8 cellular contexts compared by ENCODE assay signal in genomic region chr21:44147108-44147507, GRCh38. TPM values are rescaled to one million over a fixed set of nuclear protein-coding genes. Genes with fewer than 3 reads are reported as not detected.
DNase-seq lines count a peak whose midpoint lies in the region; ATAC-seq, FAIRE-seq and TF ChIP-seq lines count a peak whose summit lies in the region.
"Not testable (repeated sequence)": the region's sequence is repeated elsewhere in the genome, so short reads cannot be mapped to it uniquely, and the experiment has no call there.

No MANE protein-coding gene starts in this region.

- not testable (repeated sequence) for TF ChIP-seq POLR2A in GM12892 (IDR thresholded peaks at IDR 0.05; ENCODE audit: low read depth, low read length); GM12878 (IDR thresholded peaks at IDR 0.05; ENCODE audit: low read depth, low read length)

- in situ Hi-C loops in GM12878 (cut with MboI) = not testable (repeated sequence)

- CTCF ChIA-PET in PC-3 (lab: Charles Lee); activated CD8-positive, alpha-beta memory T cell treated with anti-CD3 and anti-CD28 coated beads, Interleukin-2, amount 10 ng/mL, durations not matched to agents 7 days and 5 days (lab: Charles Lee); GM12878 (lab: Yijun Ruan, JAX): not testable (repeated sequence)

- not testable (repeated sequence) for H3K9me3 Mint-ChIP-seq in activated CD8-positive, alpha-beta memory T cell treated with anti-CD3 and anti-CD28 coated beads, Interleukin-2, amount 10 ng/mL, durations not matched to agents 7 days and 5 days (ENCODE audit: low read depth); natural killer cell treated with Interleukin-12 subunit alpha and Interleukin-12 subunit beta and Interleukin-15 and Interleukin-18, amount 100 ng/mL, for 72 hours

- H3K27me3 ChIP-seq in PC-3 (ENCODE audit: low read length); GM12878 (replicated peaks in 1 of 2; ENCODE audit: control insufficient read depth in 2 of 2, insufficient read depth in 2 of 2, low read length in 1 of 2); upper lobe of right lung: not testable (repeated sequence)

- FAIRE-seq in GM12892 (lab: Jason Lieb, UNC) (peak; percentile 97), GM12878 (lab: Jason Lieb, UNC) (peak; percentile 57)

- H2AFZ ChIP-seq in PC-3 (ENCODE audit: low read length); GM12878 (ENCODE audit: control insufficient read depth, low read depth, low read length): not testable (repeated sequence)

- H4K20me1 ChIP-seq in PC-3 (ENCODE audit: low read length); GM12878 (ENCODE audit: control insufficient read depth, insufficient read depth): not testable (repeated sequence)

- H3K79me2 ChIP-seq in PC-3 (ENCODE audit: low read length); GM12878 (ENCODE audit: control insufficient read depth, insufficient read depth, low read length): not testable (repeated sequence)

- H3K27ac ChIP-seq in PC-3 (ENCODE audit: low read length); GM12878 (ENCODE audit: control insufficient read depth, insufficient read depth); upper lobe of right lung: not testable (repeated sequence)

- H3K9me3 ChIP-seq in PC-3 (ENCODE audit: low read length); GM12878 (replicated peaks; ENCODE audit: control insufficient read depth, insufficient read depth, low read length); upper lobe of right lung: not testable (repeated sequence)

- RAD21 ChIA-PET in GM12878 (lab: Charles Lee; ENCODE audit: unreplicated experiment) = not testable (repeated sequence)

- not testable (repeated sequence) for H3K36me3 Mint-ChIP-seq in activated CD8-positive, alpha-beta memory T cell treated with anti-CD3 and anti-CD28 coated beads, Interleukin-2, amount 10 ng/mL, durations not matched to agents 7 days and 5 days; natural killer cell treated with Interleukin-12 subunit alpha and Interleukin-12 subunit beta and Interleukin-15 and Interleukin-18, amount 100 ng/mL, for 72 hours

- not testable (repeated sequence) for H3K9ac ChIP-seq in PC-3 (ENCODE audit: low read length); GM12878 (ENCODE audit: control insufficient read depth, insufficient read depth, low read length)

- H3K9me2 ChIP-seq in PC-3 (replicated peaks; ENCODE audit: low read length) = not testable (repeated sequence)

- ATAC-seq in PC-3 (peak; percentile 81), GM12878 (peak; percentile 53), Right ventricle myocardium inferior (peak; percentile 59), left colon (peak; percentile 79), upper lobe of right lung (peak; percentile 76)
- peak; percentile 43 for ATAC-seq in activated CD8-positive, alpha-beta memory T cell treated with anti-CD3 and anti-CD28 coated beads, Interleukin-2, amount 10 ng/mL, durations not matched to agents 7 days and 5 days
- ATAC-seq in natural killer cell treated with Interleukin-12 subunit alpha and Interleukin-12 subunit beta and Interleukin-15 and Interleukin-18, amount 100 ng/mL, for 72 hours = peak; percentile 31 to 61

- H3K36me3 ChIP-seq in PC-3 (ENCODE audit: low read depth, low read length); GM12878 (ENCODE audit: control insufficient read depth in 2 of 2, insufficient read depth in 2 of 2, low read length in 1 of 2); upper lobe of right lung: not testable (repeated sequence)

- H3K4me3 Mint-ChIP-seq in activated CD8-positive, alpha-beta memory T cell treated with anti-CD3 and anti-CD28 coated beads, Interleukin-2, amount 10 ng/mL, durations not matched to agents 7 days and 5 days; natural killer cell treated with Interleukin-12 subunit alpha and Interleukin-12 subunit beta and Interleukin-15 and Interleukin-18, amount 100 ng/mL, for 72 hours: not testable (repeated sequence)

- not testable (repeated sequence) for TF ChIP-seq RAD21 in GM12878 (IDR thresholded peaks at IDR 0.05; ENCODE audit: insufficient read depth, low read depth, low read length)

- H3K27me3 Mint-ChIP-seq in activated CD8-positive, alpha-beta memory T cell treated with anti-CD3 and anti-CD28 coated beads, Interleukin-2, amount 10 ng/mL, durations not matched to agents 7 days and 5 days; natural killer cell treated with Interleukin-12 subunit alpha and Interleukin-12 subunit beta and Interleukin-15 and Interleukin-18, amount 100 ng/mL, for 72 hours: not testable (repeated sequence)

- POLR2A ChIA-PET in PC-3 (lab: Charles Lee; ENCODE audit: unreplicated experiment); GM12878 (lab: Charles Lee): not testable (repeated sequence)

- TF ChIP-seq EP300 in GM12878 (IDR thresholded peaks at IDR 0.05; ENCODE audit: borderline replicate concordance in 1 of 2, control insufficient read depth in 1 of 2, low read depth in 2 of 2, low read length in 2 of 2) = not testable (repeated sequence)

- SMC1A ChIA-PET in GM12878 (lab: Charles Lee; ENCODE audit: uncharacterized antibody, unreplicated experiment) = not testable (repeated sequence)

- BruUV-seq in PC-3 (replicated peaks; lab: Mats Ljungman, UMichigan); GM12878 (replicated peaks; lab: Mats Ljungman, UMichigan): not testable (repeated sequence)

- not testable (repeated sequence) for H3K4me3 ChIP-seq in PC-3 (ENCODE audit: low read length); GM12878; upper lobe of right lung

- WGBS in GM12878 (ENCODE audit: insufficient coverage, insufficient replicate concordance, low lambda C conversion rate, missing lambda C conversion rate) = no CpG with 5 or more reads among the region's 8 CpGs

- H3K4me1 Mint-ChIP-seq in activated CD8-positive, alpha-beta memory T cell treated with anti-CD3 and anti-CD28 coated beads, Interleukin-2, amount 10 ng/mL, durations not matched to agents 7 days and 5 days; natural killer cell treated with Interleukin-12 subunit alpha and Interleukin-12 subunit beta and Interleukin-15 and Interleukin-18, amount 100 ng/mL, for 72 hours (ENCODE audit: low read depth in 2 of 2): not testable (repeated sequence)

- not testable (repeated sequence) for TF ChIP-seq CTCF in PC-3 (conservative IDR thresholded peaks at IDR 0.05; ENCODE audit: low read depth, low read length); GM12878 (IDR thresholded peaks at IDR 0.05 in 2 of 3, conservative IDR thresholded peaks at IDR 0.05 in 1 of 3; ENCODE audit: control insufficient read depth in 2 of 3, extremely low read depth in 1 of 3, insufficient read depth in 1 of 3, low read depth in 3 of 3, low read length in 3 of 3); upper lobe of right lung (IDR thresholded peaks at IDR 0.05)

- not testable (repeated sequence) for DNase-seq in GM12892 (ENCODE audit: insufficient read length); PC-3; activated CD8-positive, alpha-beta memory T cell treated with anti-CD3 and anti-CD28 coated beads, Interleukin-2, amount 10 ng/mL, durations not matched to agents 7 days and 5 days; GM12878 (ENCODE audit: low read depth, low spot score); Right ventricle myocardium inferior (ENCODE audit: missing footprints); left colon; natural killer cell treated with Interleukin-12 subunit alpha and Interleukin-12 subunit beta and Interleukin-15 and Interleukin-18, amount 100 ng/mL, for 72 hours (ENCODE audit: low spot score); upper lobe of right lung

- not testable (repeated sequence) for H3K4me1 ChIP-seq in PC-3 (ENCODE audit: insufficient read depth, low read length); GM12878 (ENCODE audit: control insufficient read depth, insufficient read depth, low read length); upper lobe of right lung

- H3F3A ChIP-seq in PC-3 (ENCODE audit: low read length, unreplicated experiment) = not testable (repeated sequence)

- not testable (repeated sequence) for H3K27ac Mint-ChIP-seq in activated CD8-positive, alpha-beta memory T cell treated with anti-CD3 and anti-CD28 coated beads, Interleukin-2, amount 10 ng/mL, durations not matched to agents 7 days and 5 days; natural killer cell treated with Interleukin-12 subunit alpha and Interleukin-12 subunit beta and Interleukin-15 and Interleukin-18, amount 100 ng/mL, for 72 hours

- intact Hi-C loops in PC-3 (cut with micrococcal nuclease); GM12878 (cut with micrococcal nuclease; ENCODE audit: unreplicated experiment); Right ventricle myocardium inferior (cut with DNase I); left colon (cut with DNase I, micrococcal nuclease); upper lobe of right lung (cut with DNase I): not testable (repeated sequence)

- not testable (repeated sequence) for H3K4me2 ChIP-seq in PC-3 (ENCODE audit: low read length); GM12878 (ENCODE audit: control insufficient read depth, insufficient read depth)

RNA-seq across cellular contexts. Expression of gene GATD3, which starts 13.6 kb away (rescaled TPM):
- polyA plus RNA-seq in GM12892 (2012; ENCODE audit: missing spikeins) = 31.5 TPM
- total RNA-seq in PC-3 (2014; rRNA removed) = 14.4 and 33.9 TPM in 2 replicates
- total RNA-seq in activated CD8-positive, alpha-beta memory T cell treated with anti-CD3 and anti-CD28 coated beads, Interleukin-2, amount 10 ng/mL, durations not matched to agents 7 days and 5 days = 10 to 100 TPM; 10.0 to 12.5 TPM
- 64.9 and 65.2 TPM in 2 replicates for total RNA-seq in GM12878 (2013; cell fraction: nucleolus; rRNA removed)
- total RNA-seq in GM12878 (2014; rRNA removed) = 9.0 and 12.2 TPM in 2 replicates
- total RNA-seq in GM12878 (2014; rRNA removed; fragmentation: Illumina TruSeq; extraction: Trizol) = 6.0 and 8.4 TPM in 2 replicates
- 13.5 and 20.7 TPM in 2 replicates for total RNA-seq in GM12878 (2021)
- 9.3 TPM for polyA plus RNA-seq in GM12878 (2011; ENCODE audit: low read depth)
- 9.7 and 19.4 TPM in 2 replicates for polyA plus RNA-seq in GM12878 (2011; rRNA removed)
- polyA plus RNA-seq in GM12878 (2011; cell fraction: cytosol; rRNA removed) = 26.0 and 27.9 TPM in 2 replicates
- polyA plus RNA-seq in GM12878 (2011; cell fraction: nucleus; rRNA removed) = 75.7 TPM in 2 replicates
- 14.9 and 17.7 TPM in 2 replicates for polyA plus RNA-seq in GM12878 (2012)
- polyA plus RNA-seq in GM12878 (2014; fragmentation: Illumina TruSeq; extraction: Trizol) = 4.8 and 10.0 TPM in 2 replicates
- 1 to 10 TPM; 1.5 to 2.1 TPM for polyA plus RNA-seq in GM12878 (2014; fragmentation: Nextera tagmentation; extraction: Ambion mirVana)
- polyA plus RNA-seq in GM12878 (2014; rRNA removed) = 15.2 and 15.3 TPM in 2 replicates
- polyA plus RNA-seq in GM12878 (2016; fragmentation: Nextera tagmentation; extraction: Ambion mirVana) = 10 to 100 TPM; 12.9 to 16.7 TPM
- polyA minus RNA-seq in GM12878 (2011; rRNA and poly(A)+ RNA removed) = 25.5 and 25.6 TPM in 2 replicates
- 6.0 TPM in 2 replicates for polyA minus RNA-seq in GM12878 (2011; cell fraction: cytosol; rRNA and poly(A)+ RNA removed)
- polyA minus RNA-seq in GM12878 (2011; cell fraction: nucleus; rRNA and poly(A)+ RNA removed) = 15.0 and 28.5 TPM in 2 replicates
- 143 TPM for total RNA-seq in Right ventricle myocardium inferior
- total RNA-seq in left colon = 10 to 100 TPM; 13.1 to 17.5 TPM
- 10 to 100 TPM; 15.9 to 40.4 TPM for total RNA-seq in natural killer cell treated with Interleukin-12 subunit alpha and Interleukin-12 subunit beta and Interleukin-15 and Interleukin-18, amount 100 ng/mL, for 72 hours
- 44.5 TPM for total RNA-seq in upper lobe of right lung

RNA-seq across cellular contexts. Expression of gene PWP2, which starts 39.9 kb away (rescaled TPM):
- polyA plus RNA-seq in GM12892 (2012; ENCODE audit: missing spikeins) = 8.2 TPM
- 8.2 and 17.0 TPM in 2 replicates for total RNA-seq in PC-3 (2014; rRNA removed)
- 1 to 10 TPM; 9.3 to 9.6 TPM for total RNA-seq in activated CD8-positive, alpha-beta memory T cell treated with anti-CD3 and anti-CD28 coated beads, Interleukin-2, amount 10 ng/mL, durations not matched to agents 7 days and 5 days
- total RNA-seq in GM12878 (2013; cell fraction: nucleolus; rRNA removed) = 13.6 and 16.5 TPM in 2 replicates
- 8.6 and 9.4 TPM in 2 replicates for total RNA-seq in GM12878 (2014; rRNA removed)
- total RNA-seq in GM12878 (2014; rRNA removed; fragmentation: Illumina TruSeq; extraction: Trizol) = 0.72 and 1.2 TPM in 2 replicates
- total RNA-seq in GM12878 (2021) = 2.5 and 2.8 TPM in 2 replicates
- 1.8 TPM for polyA plus RNA-seq in GM12878 (2011; ENCODE audit: low read depth)
- polyA plus RNA-seq in GM12878 (2011; rRNA removed) = 2.6 and 5.2 TPM in 2 replicates
- polyA plus RNA-seq in GM12878 (2011; cell fraction: cytosol; rRNA removed) = 3.2 and 3.4 TPM in 2 replicates
- 14.6 and 18.6 TPM in 2 replicates for polyA plus RNA-seq in GM12878 (2011; cell fraction: nucleus; rRNA removed)
- 2.5 and 4.8 TPM in 2 replicates for polyA plus RNA-seq in GM12878 (2012)
- polyA plus RNA-seq in GM12878 (2014; fragmentation: Illumina TruSeq; extraction: Trizol) = 2.1 TPM in 2 replicates
- polyA plus RNA-seq in GM12878 (2014; fragmentation: Nextera tagmentation; extraction: Ambion mirVana) = under 1 TPM; 0.03 to 0.09 TPM
- polyA plus RNA-seq in GM12878 (2014; rRNA removed) = 4.2 and 5.5 TPM in 2 replicates
- 1 to 10 TPM; 1.8 to 1.9 TPM for polyA plus RNA-seq in GM12878 (2016; fragmentation: Nextera tagmentation; extraction: Ambion mirVana)
- polyA minus RNA-seq in GM12878 (2011; rRNA and poly(A)+ RNA removed) = 0.59 and 2.9 TPM in 2 replicates
- 0.73 and 1.6 TPM in 2 replicates for polyA minus RNA-seq in GM12878 (2011; cell fraction: cytosol; rRNA and poly(A)+ RNA removed)
- 8.2 and 13.1 TPM in 2 replicates for polyA minus RNA-seq in GM12878 (2011; cell fraction: nucleus; rRNA and poly(A)+ RNA removed)
- 8.1 TPM for total RNA-seq in Right ventricle myocardium inferior
- 1 to 10 TPM; 1.7 to 7.2 TPM for total RNA-seq in left colon
- total RNA-seq in natural killer cell treated with Interleukin-12 subunit alpha and Interleukin-12 subunit beta and Interleukin-15 and Interleukin-18, amount 100 ng/mL, for 72 hours = 10 to 100 TPM; 31.4 to 69.6 TPM
- 9.9 TPM for total RNA-seq in upper lobe of right lung
